1 cellular context compared by ENCODE assay signal in genomic region chr15:63173116-63173470, GRCh38.
TF ChIP-seq lines count a peak whose summit lies in the region.

No MANE protein-coding gene starts in this region.

TF ChIP-seq in H1, 55 proteins besides CTCF, POLR2A, EP300 and RAD21 (continued from another document):
- TF ChIP-seq CTBP2 (IDR thresholded peaks at IDR 0.05; ENCODE audit: borderline replicate concordance, insufficient read depth, insufficient read length, low read length) (no peak), CHD7 (IDR thresholded peaks at IDR 0.05; ENCODE audit: insufficient replicate concordance, low read length) (no peak), SRF (IDR thresholded peaks at IDR 0.05; ENCODE audit: low read depth, low read length) (no peak), JUND (IDR thresholded peaks at IDR 0.05; ENCODE audit: low read length) (no peak), TAF1 (IDR thresholded peaks at IDR 0.05; ENCODE audit: low read depth, low read length) (no peak), ATF2 (IDR thresholded peaks at IDR 0.05; ENCODE audit: low read length) (no peak), GTF2F1 (IDR thresholded peaks at IDR 0.05; ENCODE audit: borderline replicate concordance, low read depth, low read length) (no peak), YY1 (IDR thresholded peaks at IDR 0.05; ENCODE audit: low read depth, low read length) (no peak), SIX5 (IDR thresholded peaks at IDR 0.05; ENCODE audit: low read depth, low read length) (no peak), USF2 (IDR thresholded peaks at IDR 0.05; ENCODE audit: low read length) (no peak), JUN (IDR thresholded peaks at IDR 0.05; ENCODE audit: low read depth, low read length) (no peak), KDM1A (IDR thresholded peaks at IDR 0.05; ENCODE audit: borderline replicate concordance, low read length) (no peak), ZNF274 (IDR thresholded peaks at IDR 0.05; ENCODE audit: borderline replicate concordance, extremely low read depth, low read length) (no peak), SIN3A (conservative IDR thresholded peaks at IDR 0.05 in 1 of 2, IDR thresholded peaks at IDR 0.05 in 1 of 2; ENCODE audit: low read depth in 1 of 2, low read length in 2 of 2) (no peak), RBBP5 (IDR thresholded peaks at IDR 0.05; ENCODE audit: borderline replicate concordance, low read depth, low read length) (no peak), CREB1 (IDR thresholded peaks at IDR 0.05) (no peak)
